In the genomic region with DNA sequence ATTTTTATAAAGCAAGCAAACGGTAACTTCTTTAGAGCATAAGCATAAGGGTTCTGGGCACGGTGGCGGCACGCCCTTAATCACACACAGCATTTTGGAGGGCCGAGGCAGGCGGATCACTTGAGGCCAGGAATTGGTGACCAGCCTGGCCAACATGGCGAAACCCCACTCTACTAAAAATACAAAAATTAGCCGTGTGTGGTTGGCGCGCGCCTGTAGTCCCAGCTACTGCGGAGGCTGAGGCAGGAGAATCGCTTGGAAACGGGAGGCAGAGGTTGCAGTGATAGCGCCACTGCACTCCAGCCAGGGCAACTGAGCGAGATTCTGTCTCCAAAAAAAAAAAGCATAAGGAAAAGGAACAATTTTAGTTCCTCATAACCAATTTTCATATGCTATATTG, we compare ENCODE assay signal across 9 cellular contexts. TPM values are rescaled to one million over a fixed set of nuclear protein-coding genes. Genes with fewer than 3 reads are reported as not detected.
DNase-seq lines count a peak whose midpoint lies in the region; ATAC-seq and TF ChIP-seq lines count a peak whose summit lies in the region.
"Had no signal": no experiment of that assay in that cellular context is flagged by ENCODE, and none has a peak within 500 bp of the region (broad histone marks: within the 10 kb centered on the region; RNA-seq: fewer than 3 reads in every experiment).

No MANE protein-coding gene starts in this region.

- H3K27me3 ChIP-seq in heart left ventricle (no peaks in the 10 kb centered on the region), left lung (no peaks in the 10 kb centered on the region)

- no peaks in the 10 kb centered on the region for H3K27me3 Mint-ChIP-seq in activated T-helper 2 cell treated with anti-CD3 and anti-CD28 coated beads, Interferon-gamma antibody, Interleukin-2, Interleukin-4, amounts not matched to agents 10 μg/mL and 5 μg/mL and 100 μg/mL, durations not matched to agents 14 hours and 24 hours and 36 hours (ENCODE audit: low read depth)
- H3K27me3 Mint-ChIP-seq in type B pancreatic cell, result no peaks in the 10 kb centered on the region

- H3K9me3 ChIP-seq in heart left ventricle (no peaks in the 10 kb centered on the region), left lung (no peaks in the 10 kb centered on the region)

- ATAC-seq in heart left ventricle (no peak), left lung (no peak), GM19463 (IDR thresholded peaks at IDR 0.05; ENCODE audit: unreplicated experiment) (no peak)

- peaks cover 28% of the 10 kb centered on the region for H3K36me3 Mint-ChIP-seq in activated T-helper 2 cell treated with anti-CD3 and anti-CD28 coated beads, Interferon-gamma antibody, Interleukin-2, Interleukin-4, amounts not matched to agents 10 μg/mL and 5 μg/mL and 100 μg/mL, durations not matched to agents 14 hours and 24 hours and 36 hours (ENCODE audit: low read depth)
- peaks cover 20% of the 10 kb centered on the region for H3K36me3 Mint-ChIP-seq in type B pancreatic cell

- no peaks in the 10 kb centered on the region for H3K36me3 ChIP-seq in heart left ventricle
- H3K36me3 ChIP-seq in left lung, result no peaks in the 10 kb centered on the region

- H3K4me3 Mint-ChIP-seq in activated T-helper 2 cell treated with anti-CD3 and anti-CD28 coated beads, Interferon-gamma antibody, Interleukin-2, Interleukin-4, amounts not matched to agents 10 μg/mL and 5 μg/mL and 100 μg/mL, durations not matched to agents 14 hours and 24 hours and 36 hours (ENCODE audit: low read depth), result peak overlapping the region; percentile 99
- H3K4me3 Mint-ChIP-seq in type B pancreatic cell, result peak overlapping the region; percentile 99

- WGBS in heart left ventricle, 4 donors, result 94 to 98% (median 96%) methylated on average over 16 of the region's 16 CpGs

- intact Hi-C loops in heart left ventricle (cut with DNase I), result loop anchor here in 1 of 10 donors (10.0 kb wide), 1 partner anchor 319 kb away; the partner anchor contains the start of gene TMEM30A
- intact Hi-C loops in cardiac septum (cut with DNase I), result loop anchor here (5.0 kb wide), 2 partner anchors 143 to 322 kb away; partner anchors contain the start of genes MYO6 and TMEM30A
- intact Hi-C loops in activated T-helper 2 cell treated with anti-CD3 and anti-CD28 coated beads, Interferon-gamma antibody, Interleukin-2, Interleukin-4, amounts not matched to agents 10 μg/mL and 5 μg/mL and 100 μg/mL, durations not matched to agents 14 hours and 24 hours and 36 hours (cut with micrococcal nuclease), result loop anchor here (5.0 kb wide), 1 partner anchor 33 kb away; no protein-coding TSS in a partner anchor
- intact Hi-C loops in left lung (cut with DNase I), result no loop called here

- no peak overlapping the region for H3K27ac Mint-ChIP-seq in activated T-helper 2 cell treated with anti-CD3 and anti-CD28 coated beads, Interferon-gamma antibody, Interleukin-2, Interleukin-4, amounts not matched to agents 10 μg/mL and 5 μg/mL and 100 μg/mL, durations not matched to agents 14 hours and 24 hours and 36 hours
- H3K27ac Mint-ChIP-seq in type B pancreatic cell, result peak overlapping the region; percentile 97

- H3K4me1 ChIP-seq in heart left ventricle, result peaks cover 3 to 69% (median 32%) of the 10 kb centered on the region in 12 donors
- H3K4me1 ChIP-seq in left lung, result peaks cover 6 to 75% of the 10 kb centered on the region in 2 donors

- DNase-seq in heart left ventricle, result no peak
- no peak for DNase-seq in cardiac septum (ENCODE audit: low spot score)
- DNase-seq in activated T-helper 2 cell treated with anti-CD3 and anti-CD28 coated beads, Interferon-gamma antibody, Interleukin-2, Interleukin-4, amounts not matched to agents 10 μg/mL and 5 μg/mL and 100 μg/mL, durations not matched to agents 14 hours and 24 hours and 36 hours (ENCODE audit: low spot score), result no peak
- no peak for DNase-seq in left lung
- DNase-seq in type B pancreatic cell (ENCODE audit: extremely low spot score, unreplicated experiment), result no peak
- DNase-seq in LoVo (ENCODE audit: low spot score), result no peak
- no peak for DNase-seq in NCI-H345 (lab: John Stamatoyannopoulos, UW)

- peaks cover 47% of the 10 kb centered on the region for H3K4me1 Mint-ChIP-seq in activated T-helper 2 cell treated with anti-CD3 and anti-CD28 coated beads, Interferon-gamma antibody, Interleukin-2, Interleukin-4, amounts not matched to agents 10 μg/mL and 5 μg/mL and 100 μg/mL, durations not matched to agents 14 hours and 24 hours and 36 hours (ENCODE audit: low read depth)
- peaks cover 54% of the 10 kb centered on the region for H3K4me1 Mint-ChIP-seq in type B pancreatic cell (ENCODE audit: unreplicated experiment)

- H3K4me3 ChIP-seq in heart left ventricle, result peak overlapping the region in 8 of 12 donors; percentile 71 to 92 (median 87)
- peak overlapping the region; percentile 71 to 78 for H3K4me3 ChIP-seq in left lung

- H3K27ac ChIP-seq in heart left ventricle (peak overlapping the region in 1 of 12 donors; percentile 97), left lung (no peak overlapping the region)
- H3K27ac ChIP-seq: epithelial cell of prostate had no signal

- no peaks in the 10 kb centered on the region for H3K9me3 Mint-ChIP-seq in activated T-helper 2 cell treated with anti-CD3 and anti-CD28 coated beads, Interferon-gamma antibody, Interleukin-2, Interleukin-4, amounts not matched to agents 10 μg/mL and 5 μg/mL and 100 μg/mL, durations not matched to agents 14 hours and 24 hours and 36 hours
- peaks cover 11% of the 10 kb centered on the region for H3K9me3 Mint-ChIP-seq in type B pancreatic cell

- no peak for TF ChIP-seq POLR2A in heart left ventricle (IDR thresholded peaks at IDR 0.05)

- no peak for TF ChIP-seq CTCF in heart left ventricle (IDR thresholded peaks at IDR 0.05)
- no peak for TF ChIP-seq CTCF in left lung (IDR thresholded peaks at IDR 0.05)
- TF ChIP-seq CTCF in type B pancreatic cell (conservative IDR thresholded peaks at IDR 0.05), result no peak

RNA-seq across cellular contexts. Expression of gene SENP6, which starts 2.6 kb away (rescaled TPM):
- 10 to 100 TPM; 49.9 to 71.5 (median 54.4) TPM for total RNA-seq in heart left ventricle
- 10 to 100 TPM; 16.2 to 23.7 TPM for polyA plus RNA-seq in heart left ventricle
- total RNA-seq in cardiac septum, result 68.0 TPM
- 73.8 and 81.7 TPM in 2 replicates for total RNA-seq in activated T-helper 2 cell treated with anti-CD3 and anti-CD28 coated beads, Interferon-gamma antibody, Interleukin-2, Interleukin-4, amounts not matched to agents 10 μg/mL and 5 μg/mL and 100 μg/mL, durations not matched to agents 14 hours and 24 hours and 36 hours
- total RNA-seq in left lung, result 10 to 100 TPM; 72.8 to 82.0 TPM
- 92.2 and 104 TPM in 2 replicates for total RNA-seq in type B pancreatic cell (ENCODE audit: low replicate concordance)

Comparison
In these comparisons a context has a peak if more than half of its experiments do, and no peak if none do; other contexts are left out.
1. intact Hi-C loops: an anchor here in cardiac septum (5.0 kb wide) and activated T-helper 2 cell treated with anti-CD3 and anti-CD28 coated beads, Interferon-gamma antibody, Interleukin-2, Interleukin-4, amounts not matched to agents 10 μg/mL and 5 μg/mL and 100 μg/mL, durations not matched to agents 14 hours and 24 hours and 36 hours (5.0 kb wide); none called in left lung.